In genomic region chr14:68793734-68794129, GRCh38 we compare ENCODE assay signal across 8 cellular contexts. TPM values are rescaled to one million over a fixed set of nuclear protein-coding genes. Genes with fewer than 3 reads are reported as not detected.
DNase-seq lines count a peak whose midpoint lies in the region; ATAC-seq, FAIRE-seq and TF ChIP-seq lines count a peak whose summit lies in the region.

No MANE protein-coding gene starts in this region.

- H3K4me3 ChIP-seq in SJSA1, result peak overlapping the region; percentile 59
- H3K4me3 ChIP-seq in endothelial cell of umbilical vein (replicated peaks in 1 of 3; ENCODE audit: insufficient read depth in 1 of 3, low read depth in 1 of 3, low read length in 3 of 3), result peak overlapping the region; percentile 24 to 72 (median 46)
- H3K4me3 ChIP-seq in neural progenitor cell, result peak overlapping the region; percentile 94

- H3K27me3 ChIP-seq in SJSA1 (replicated peaks) (no peaks in the 10 kb centered on the region), endothelial cell of umbilical vein (ENCODE audit: control insufficient read depth in 2 of 2, insufficient read depth in 2 of 2, low read length in 2 of 2) (no peaks in the 10 kb centered on the region), neural progenitor cell (no peaks in the 10 kb centered on the region)

- H3K79me2 ChIP-seq in endothelial cell of umbilical vein (ENCODE audit: control insufficient read depth, insufficient read depth, low read length) (peaks cover 54% of the 10 kb centered on the region), neural progenitor cell (ENCODE audit: low read depth) (peaks cover 74% of the 10 kb centered on the region)

- H3K9me1 ChIP-seq in endothelial cell of umbilical vein (replicated peaks; ENCODE audit: control insufficient read depth, extremely low read depth, insufficient read depth, low read length), result no peaks in the 10 kb centered on the region

- H3K27ac Mint-ChIP-seq in neural progenitor cell, result peak overlapping the region; percentile 100

- BruUV-seq in endothelial cell of umbilical vein (replicated peaks; lab: Mats Ljungman, UMichigan), result TSS peak; percentile 57

- H3K4me3 Mint-ChIP-seq in neural progenitor cell, result peak overlapping the region; percentile 94

- ATAC-seq in HG03280 (IDR thresholded peaks at IDR 0.05; ENCODE audit: unreplicated experiment), result no peak

- no peak for FAIRE-seq in endothelial cell of umbilical vein (lab: Jason Lieb, UNC)

- H3K4me1 Mint-ChIP-seq in neural progenitor cell, result peaks cover 44% of the 10 kb centered on the region

- TF ChIP-seq CTCF in GM10248 (IDR thresholded peaks at IDR 0.05; ENCODE audit: control extremely low read depth, extremely low read depth, low read depth, missing control alignments) (no peak), endothelial cell of umbilical vein (IDR thresholded peaks at IDR 0.05; ENCODE audit: extremely low read depth in 1 of 2, insufficient read depth in 1 of 2, low read depth in 1 of 2, low read length in 2 of 2) (no peak), neural progenitor cell (IDR thresholded peaks at IDR 0.05) (no peak)

- TF ChIP-seq POLR2A in endothelial cell of umbilical vein (IDR thresholded peaks at IDR 0.05; ENCODE audit: low read depth, low read length), result no peak

- H2AFZ ChIP-seq in endothelial cell of umbilical vein (ENCODE audit: low read depth, low read length) (no peak overlapping the region), neural progenitor cell (replicated peaks) (no peak overlapping the region)

- peaks cover 12% of the 10 kb centered on the region for H3K9me3 Mint-ChIP-seq in neural progenitor cell

- H3F3A ChIP-seq in neural progenitor cell (ENCODE audit: low read depth), result peaks cover 93% of the 10 kb centered on the region

- dilution Hi-C loops in endothelial cell of umbilical vein (cut with MboI; ENCODE audit: extremely low pct_ligation_motif_present, low sequenced_read_pairs), result no loop called here

- H4K20me1 ChIP-seq in endothelial cell of umbilical vein (replicated peaks; ENCODE audit: control insufficient read depth, extremely low read depth, insufficient read depth, low read length) (peaks cover 2% of the 10 kb centered on the region), neural progenitor cell (ENCODE audit: low read depth) (peaks cover 41% of the 10 kb centered on the region)

- H3K9ac ChIP-seq in endothelial cell of umbilical vein (replicated peaks; ENCODE audit: extremely low read depth, insufficient read depth, low read length) (peak overlapping the region; percentile 96), neural progenitor cell (peak overlapping the region; percentile 80)

- peaks cover 39% of the 10 kb centered on the region for H3K36me3 Mint-ChIP-seq in neural progenitor cell

- intact Hi-C loops in endothelial cell of umbilical vein (cut with micrococcal nuclease), result loop anchor here (1.0 to 10.0 kb wide), 8 partner anchors 23 to 649 kb away; no protein-coding TSS in a partner anchor

- H3K27me3 Mint-ChIP-seq in neural progenitor cell (ENCODE audit: insufficient read depth, low read depth), result peaks cover 33% of the 10 kb centered on the region

- no peaks in the 10 kb centered on the region for H3K9me3 ChIP-seq in SJSA1 (replicated peaks)
- H3K9me3 ChIP-seq in endothelial cell of umbilical vein (replicated peaks; ENCODE audit: control insufficient read depth, insufficient read depth, low read length), result no peaks in the 10 kb centered on the region
- H3K9me3 ChIP-seq in neural progenitor cell (ENCODE audit: low read depth), result no peaks in the 10 kb centered on the region

- DNase-seq in GM10248 (ENCODE audit: extremely low spot score) (peak; percentile 39), SJSA1 (ENCODE audit: low read depth in 1 of 2, low spot score in 2 of 2) (no peak), endothelial cell of umbilical vein (ENCODE audit: low read depth, low spot score) (no peak), neural progenitor cell (ENCODE audit: low spot score) (no peak), GM19238 (ENCODE audit: insufficient read length, low spot score) (no peak), anterior cingulate cortex (lab: John Stamatoyannopoulos, UW) (no peak), HuH-7 (ENCODE audit: low spot score) (no peak)

- H3K27ac ChIP-seq in SJSA1 (peak overlapping the region; percentile 98), endothelial cell of umbilical vein (ENCODE audit: insufficient read depth, low read depth, low read length) (peak overlapping the region; percentile 98), neural progenitor cell (peak overlapping the region; percentile 99)

- CTCF ChIA-PET in GM10248 (lab: Yijun Ruan, JAX) (interaction anchor here (1.0 to 6.6 kb wide), 4 partner anchors 10 to 534 kb away, joined by 3 to 84 read pairs (median 3); no protein-coding TSS in a partner anchor), endothelial cell of umbilical vein (lab: Charles Lee) (interaction anchor here (0.8 to 9.6 kb wide), 14 partner anchors 13 to 909 kb away, joined by 3 to 122 read pairs (median 4); no protein-coding TSS in a partner anchor)

- H3K4me1 ChIP-seq in SJSA1 (replicated peaks) (peaks cover 34% of the 10 kb centered on the region), endothelial cell of umbilical vein (ENCODE audit: control insufficient read depth, extremely low read depth, insufficient read depth, low read length) (peaks cover 24% of the 10 kb centered on the region), neural progenitor cell (peaks cover 31% of the 10 kb centered on the region)

- POLR2A ChIA-PET in GM10248 (lab: Yijun Ruan, JAX) (interaction anchor here (0.7 to 1.8 kb wide), 12 partner anchors 10 to 619 kb away, joined by 3 to 16 read pairs (median 3); no protein-coding TSS in a partner anchor), endothelial cell of umbilical vein (lab: Charles Lee) (interaction anchor here (0.9 to 2.4 kb wide), 18 partner anchors 14 to 977 kb away, joined by 3 to 75 read pairs (median 11); partner anchors contain the start of gene ZFYVE26)

- H3K4me2 ChIP-seq in endothelial cell of umbilical vein (ENCODE audit: insufficient read depth, low read length), result peak overlapping the region; percentile 75
- peak overlapping the region; percentile 97 for H3K4me2 ChIP-seq in neural progenitor cell

- peaks cover 24% of the 10 kb centered on the region for H3K36me3 ChIP-seq in SJSA1
- H3K36me3 ChIP-seq in endothelial cell of umbilical vein (ENCODE audit: control insufficient read depth in 2 of 2, extremely low read depth in 1 of 2, insufficient read depth in 2 of 2, low read length in 2 of 2), result peaks cover 6 to 8% of the 10 kb centered on the region in 2 experiments
- no peaks in the 10 kb centered on the region for H3K36me3 ChIP-seq in neural progenitor cell

TF ChIP-seq in endothelial cell of umbilical vein, 7 proteins besides CTCF, POLR2A, EP300 and RAD21:
- TF ChIP-seq MAX (IDR thresholded peaks at IDR 0.05; ENCODE audit: insufficient read depth, insufficient read length) (no peak), JUN (IDR thresholded peaks at IDR 0.05; ENCODE audit: borderline replicate concordance, insufficient read depth, insufficient read length, low read depth) (no peak), EZH2 (IDR thresholded peaks at IDR 0.05; ENCODE audit: borderline replicate concordance, low read depth, low read length, severe bottlenecking) (no peak), FOS (IDR thresholded peaks at IDR 0.05; ENCODE audit: borderline replicate concordance, insufficient read depth, low read length) (no peak), MYC (IDR thresholded peaks at IDR 0.05; ENCODE audit: low read depth, low read length) (no peak), GATA2 (IDR thresholded peaks at IDR 0.05; ENCODE audit: insufficient read depth, insufficient read length, low read depth, low read length) (no peak), POLR2AphosphoS5 (IDR thresholded peaks at IDR 0.05; ENCODE audit: insufficient read depth, low read depth, low read length) (no peak)

RNA-seq across cellular contexts. Expression of gene ZFP36L1, which starts 0.9 kb away (rescaled TPM):
- total RNA-seq in SJSA1 (2014; rRNA removed; shearing (Covaris generic)), result 11.0 and 22.0 TPM in 2 replicates
- total RNA-seq in endothelial cell of umbilical vein (89.6 and 91.3 TPM in 2 replicates), neural progenitor cell (ENCODE audit: low replicate concordance) (42.9 and 95.5 TPM in 2 replicates)
- 46.0 and 63.3 TPM in 2 replicates for polyA plus RNA-seq in endothelial cell of umbilical vein
- polyA plus RNA-seq in endothelial cell of umbilical vein (2011; cell fraction: cytosol; rRNA removed), result 50.0 and 63.4 TPM in 2 replicates
- 22.0 and 22.8 TPM in 2 replicates for polyA plus RNA-seq in endothelial cell of umbilical vein (2011; cell fraction: nucleus; rRNA removed)
- 52.4 and 76.4 TPM in 2 replicates for polyA plus RNA-seq in endothelial cell of umbilical vein (2012)
- 16.9 and 24.7 TPM in 2 replicates for polyA minus RNA-seq in endothelial cell of umbilical vein
- 34.5 TPM for polyA minus RNA-seq in endothelial cell of umbilical vein (2011; cell fraction: cytosol; rRNA and poly(A)+ RNA removed)
- polyA minus RNA-seq in endothelial cell of umbilical vein (2011; cell fraction: nucleus; rRNA and poly(A)+ RNA removed), result 15.7 and 25.6 TPM in 2 replicates
